ENCODE assay signal across 21 cellular contexts in the genomic region with DNA sequence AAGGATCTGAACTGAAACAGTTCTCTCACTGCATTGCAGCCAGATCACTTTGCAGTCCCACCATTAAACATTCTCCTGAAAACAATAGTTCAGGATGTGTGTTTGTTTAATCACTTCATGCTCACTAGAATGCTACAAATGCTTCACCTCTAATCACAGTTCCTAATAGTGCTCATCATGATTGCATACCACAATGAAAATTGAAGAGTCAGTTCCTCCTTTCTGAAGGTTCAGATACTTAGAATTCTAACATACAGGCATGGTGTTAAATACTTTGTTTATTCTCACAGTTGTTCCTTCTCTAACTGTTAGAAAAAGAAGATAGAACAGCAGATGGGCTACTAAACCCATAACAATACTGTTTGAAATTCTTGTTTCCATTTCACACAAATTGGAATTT.
DNase-seq lines count a peak whose midpoint lies in the region; ATAC-seq and TF ChIP-seq lines count a peak whose summit lies in the region.
"Had no signal": no experiment of that assay in that cellular context is flagged by ENCODE, and none has a peak within 500 bp of the region (broad histone marks: within the 10 kb centered on the region; RNA-seq: fewer than 3 reads in every experiment).

No MANE protein-coding gene starts in this region.

- ATAC-seq in GM19395 (IDR thresholded peaks at IDR 0.05; ENCODE audit: unreplicated experiment) (peak; percentile 68), HG02981 (IDR thresholded peaks at IDR 0.05; ENCODE audit: unreplicated experiment) (peak; percentile 50)

- no peak for TF ChIP-seq CTCF in glutamatergic neuron (IDR thresholded peaks at IDR 0.05; ENCODE audit: partially characterized antibody, unreplicated experiment)

- H2BK15ac ChIP-seq in mesendoderm (replicated peaks; ENCODE audit: low read depth) = no peak overlapping the region

- H3K4ac ChIP-seq in mesendoderm (ENCODE audit: low read depth, low read length) = no peak overlapping the region

- no peaks in the 10 kb centered on the region for H3K79me1 ChIP-seq in mesendoderm (ENCODE audit: low read length)

- H3K4me3 ChIP-seq in mesendoderm (ENCODE audit: low read length) = no peak overlapping the region
- H3K4me3 ChIP-seq: lung, sigmoid colon, tibial nerve had no signal

- H3K27me3 Mint-ChIP-seq in glutamatergic neuron (ENCODE audit: unreplicated experiment) = no peaks in the 10 kb centered on the region

- no peak overlapping the region for H3K4me2 ChIP-seq in mesendoderm (ENCODE audit: low read length)

- H2BK5ac ChIP-seq in mesendoderm (ENCODE audit: low read length) = no peak overlapping the region

- H3K79me2 ChIP-seq in mesendoderm (ENCODE audit: control insufficient read depth, insufficient read depth, low read length) = no peaks in the 10 kb centered on the region

- peaks cover 5% of the 10 kb centered on the region for H3K36me3 Mint-ChIP-seq in glutamatergic neuron (ENCODE audit: unreplicated experiment)

- H3K27ac ChIP-seq in mesendoderm (ENCODE audit: low read depth, low read length) = no peak overlapping the region
- H3K27ac ChIP-seq: 22Rv1, sigmoid colon, tibial nerve had no signal

- H3K23ac ChIP-seq in mesendoderm (ENCODE audit: low read length) = no peak overlapping the region

- DNase-seq in DMS79 treated with DMSO at 0.1 percent for 48 hours (lab: John Stamatoyannopoulos, UW) (peak; percentile 34), DMS79 (lab: John Stamatoyannopoulos, UW) (no peak), mesendoderm (peak; percentile 48), KG1 (lab: John Stamatoyannopoulos, UW) (no peak), A172 (ENCODE audit: low spot score) (no peak), glutamatergic neuron (no peak)
- DNase-seq: activated CD4-positive, CD25-positive, alpha-beta regulatory T cell; activated T-cell treated with anti-CD3 and anti-CD28 coated beads, Interleukin-2, amount 50 U/mL, for 72 hours; BE2C; GOT3; head of caudate nucleus; NCI-H2029 treated with DMSO at 0.1 percent for 48 hours; NCI-H526; sigmoid colon; stimulated activated naive CD4-positive, alpha-beta T cell treated with Interleukin-2 at 50 U/mL for 16 hours had no signal

- no peaks in the 10 kb centered on the region for H3K27me3 ChIP-seq in mesendoderm (ENCODE audit: insufficient read depth, low read length, poor library complexity)
- H3K27me3 ChIP-seq: BE2C, sigmoid colon, tibial nerve had no signal

- H3K18ac ChIP-seq in mesendoderm (ENCODE audit: low read length) = no peak overlapping the region

- H4K8ac ChIP-seq in mesendoderm (ENCODE audit: low read depth, low read length) = no peak overlapping the region

- H3K27ac Mint-ChIP-seq in glutamatergic neuron (ENCODE audit: unreplicated experiment) = no peak overlapping the region
- H3K27ac Mint-ChIP-seq: activated naive CD4-positive, alpha-beta T cell treated with anti-CD3 and anti-CD28 coated beads, Interleukin-2, amount 50 U/mL, for 72 hours; activated T-cell treated with anti-CD3 and anti-CD28 coated beads, Interleukin-2, amount 50 U/mL, for 72 hours had no signal

- no peaks in the 10 kb centered on the region for H3K4me1 ChIP-seq in mesendoderm (ENCODE audit: control insufficient read depth, low read depth, low read length)
- H3K4me1 ChIP-seq: BE2C, sigmoid colon, tibial nerve had no signal

- no peak overlapping the region for H3K9ac ChIP-seq in mesendoderm (ENCODE audit: low read length)

- H3K36me3 ChIP-seq in mesendoderm (ENCODE audit: control insufficient read depth, insufficient read depth, low read length) = no peaks in the 10 kb centered on the region
- H3K36me3 ChIP-seq: BE2C, sigmoid colon, tibial nerve had no signal

- no peak overlapping the region for H3K4me3 Mint-ChIP-seq in glutamatergic neuron (ENCODE audit: unreplicated experiment)
- H3K4me3 Mint-ChIP-seq: activated T-cell treated with anti-CD3 and anti-CD28 coated beads, Interleukin-2, amount 50 U/mL, for 72 hours had no signal

- H4K5ac ChIP-seq in mesendoderm (ENCODE audit: low read length) = no peak overlapping the region

- H2AK5ac ChIP-seq in mesendoderm (ENCODE audit: low read length) = no peak overlapping the region

- peaks cover 1% of the 10 kb centered on the region for H3K9me3 Mint-ChIP-seq in glutamatergic neuron (ENCODE audit: unreplicated experiment)

- H2BK120ac ChIP-seq in mesendoderm (ENCODE audit: low read depth, low read length) = no peak overlapping the region

- no peak overlapping the region for H3K56ac ChIP-seq in mesendoderm (ENCODE audit: low read length)

- H3K4me1 Mint-ChIP-seq in glutamatergic neuron (ENCODE audit: low read depth, unreplicated experiment) = peaks cover 1% of the 10 kb centered on the region

Comparison
In these comparisons a context has a peak if more than half of its experiments do, and no peak if none do; other contexts are left out.
1. DNase-seq: peak in DMS79 treated with DMSO at 0.1 percent for 48 hours (single experiment) and mesendoderm (single experiment); none in DMS79 (single experiment), KG1 (single experiment), A172 (single experiment) and glutamatergic neuron (single experiment).